ENCODE assay signal across 1 cellular context in genomic region chr7:111329367-111330234, GRCh38.
A peak's percentile ranks its signal among the peaks of the same experiment; 100 is the strongest.
TF ChIP-seq lines count a peak whose summit lies in the region.

No MANE protein-coding gene starts in this region.

TF ChIP-seq in K562, 482 proteins besides CTCF, POLR2A, EP300 and RAD21 (continued from another document and continues in another):
- TF ChIP-seq, protein P1, sequence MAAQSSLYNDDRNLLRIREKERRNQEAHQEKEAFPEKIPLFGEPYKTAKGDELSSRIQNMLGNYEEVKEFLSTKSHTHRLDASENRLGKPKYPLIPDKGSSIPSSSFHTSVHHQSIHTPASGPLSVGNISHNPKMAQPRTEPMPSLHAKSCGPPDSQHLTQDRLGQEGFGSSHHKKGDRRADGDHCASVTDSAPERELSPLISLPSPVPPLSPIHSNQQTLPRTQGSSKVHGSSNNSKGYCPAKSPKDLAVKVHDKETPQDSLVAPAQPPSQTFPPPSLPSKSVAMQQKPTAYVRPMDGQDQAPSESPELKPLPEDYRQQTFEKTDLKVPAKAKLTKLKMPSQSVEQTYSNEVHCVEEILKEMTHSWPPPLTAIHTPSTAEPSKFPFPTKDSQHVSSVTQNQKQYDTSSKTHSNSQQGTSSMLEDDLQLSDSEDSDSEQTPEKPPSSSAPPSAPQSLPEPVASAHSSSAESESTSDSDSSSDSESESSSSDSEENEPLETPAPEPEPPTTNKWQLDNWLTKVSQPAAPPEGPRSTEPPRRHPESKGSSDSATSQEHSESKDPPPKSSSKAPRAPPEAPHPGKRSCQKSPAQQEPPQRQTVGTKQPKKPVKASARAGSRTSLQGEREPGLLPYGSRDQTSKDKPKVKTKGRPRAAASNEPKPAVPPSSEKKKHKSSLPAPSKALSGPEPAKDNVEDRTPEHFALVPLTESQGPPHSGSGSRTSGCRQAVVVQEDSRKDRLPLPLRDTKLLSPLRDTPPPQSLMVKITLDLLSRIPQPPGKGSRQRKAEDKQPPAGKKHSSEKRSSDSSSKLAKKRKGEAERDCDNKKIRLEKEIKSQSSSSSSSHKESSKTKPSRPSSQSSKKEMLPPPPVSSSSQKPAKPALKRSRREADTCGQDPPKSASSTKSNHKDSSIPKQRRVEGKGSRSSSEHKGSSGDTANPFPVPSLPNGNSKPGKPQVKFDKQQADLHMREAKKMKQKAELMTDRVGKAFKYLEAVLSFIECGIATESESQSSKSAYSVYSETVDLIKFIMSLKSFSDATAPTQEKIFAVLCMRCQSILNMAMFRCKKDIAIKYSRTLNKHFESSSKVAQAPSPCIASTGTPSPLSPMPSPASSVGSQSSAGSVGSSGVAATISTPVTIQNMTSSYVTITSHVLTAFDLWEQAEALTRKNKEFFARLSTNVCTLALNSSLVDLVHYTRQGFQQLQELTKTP (IDR thresholded peaks at IDR 0.05; ENCODE audit: low read depth in 1 of 2, partially characterized antibody in 2 of 2) = peak in 1 of 2 experiments; percentile 19
- TF ChIP-seq, protein P2, sequence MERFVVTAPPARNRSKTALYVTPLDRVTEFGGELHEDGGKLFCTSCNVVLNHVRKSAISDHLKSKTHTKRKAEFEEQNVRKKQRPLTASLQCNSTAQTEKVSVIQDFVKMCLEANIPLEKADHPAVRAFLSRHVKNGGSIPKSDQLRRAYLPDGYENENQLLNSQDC (CRISPR knock-in tag; IDR thresholded peaks at IDR 0.05) = no peak
- TF ChIP-seq ZNF75A (CRISPR knock-in tag; IDR thresholded peaks at IDR 0.05) (no peak), ZEB2 (IDR thresholded peaks at IDR 0.05) (0 out of 2 replicates have a peak, but pooled peaks have one; percentile 10), TBL1XR1 (IDR thresholded peaks at IDR 0.05; ENCODE audit: low read length in 2 of 2) (peak in 1 of 2 experiments; percentile 36; a peak in 1 of 4 replicates), MYC (IDR thresholded peaks at IDR 0.05; ENCODE audit: low read depth, low read length) (peak; percentile 78), MYC (CRISPR knock-in tag; IDR thresholded peaks at IDR 0.05; ENCODE audit: borderline replicate concordance, low read depth) (no peak), ARID2 (IDR thresholded peaks at IDR 0.05) (peak; percentile 63; the same call in 1 of the 2 replicates), ZNF407 (IDR thresholded peaks at IDR 0.05; ENCODE audit: low read depth) (no peak; the same call in 1 of the 2 replicates), SUPT5H (IDR thresholded peaks at IDR 0.05) (no peak), NBN (IDR thresholded peaks at IDR 0.05; ENCODE audit: low read depth) (peak; percentile 70; the same call in 1 of the 2 replicates), POLR2B (IDR thresholded peaks at IDR 0.05; ENCODE audit: low read depth, partially characterized antibody) (no peak), HDAC1 (IDR thresholded peaks at IDR 0.05) (peak in 1 of 2 experiments; percentile 42; a peak in 1 of 4 replicates), MTA1 (IDR thresholded peaks at IDR 0.05; ENCODE audit: borderline replicate concordance) (0 out of 2 replicates have a peak, but pooled peaks have one; percentile 21), SMC3 (conservative IDR thresholded peaks at IDR 0.05; ENCODE audit: insufficient read depth, low read depth, low read length) (0 out of 2 replicates have a peak, but pooled peaks have one; percentile 27), CXXC5 (CRISPR knock-in tag; IDR thresholded peaks at IDR 0.05) (peak; percentile 40; the same call in 1 of the 2 replicates), RNF2 (IDR thresholded peaks at IDR 0.05) (no peak)
- TF ChIP-seq, protein P3, sequence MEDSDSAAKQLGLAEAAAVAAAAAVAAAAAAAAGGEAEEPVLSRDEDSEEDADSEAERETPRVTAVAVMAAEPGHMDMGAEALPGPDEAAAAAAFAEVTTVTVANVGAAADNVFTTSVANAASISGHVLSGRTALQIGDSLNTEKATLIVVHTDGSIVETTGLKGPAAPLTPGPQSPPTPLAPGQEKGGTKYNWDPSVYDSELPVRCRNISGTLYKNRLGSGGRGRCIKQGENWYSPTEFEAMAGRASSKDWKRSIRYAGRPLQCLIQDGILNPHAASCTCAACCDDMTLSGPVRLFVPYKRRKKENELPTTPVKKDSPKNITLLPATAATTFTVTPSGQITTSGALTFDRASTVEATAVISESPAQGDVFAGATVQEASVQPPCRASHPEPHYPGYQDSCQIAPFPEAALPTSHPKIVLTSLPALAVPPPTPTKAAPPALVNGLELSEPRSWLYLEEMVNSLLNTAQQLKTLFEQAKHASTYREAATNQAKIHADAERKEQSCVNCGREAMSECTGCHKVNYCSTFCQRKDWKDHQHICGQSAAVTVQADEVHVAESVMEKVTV (CRISPR knock-in tag; IDR thresholded peaks at IDR 0.05) = peak; percentile 82
- TF ChIP-seq, protein P4, sequence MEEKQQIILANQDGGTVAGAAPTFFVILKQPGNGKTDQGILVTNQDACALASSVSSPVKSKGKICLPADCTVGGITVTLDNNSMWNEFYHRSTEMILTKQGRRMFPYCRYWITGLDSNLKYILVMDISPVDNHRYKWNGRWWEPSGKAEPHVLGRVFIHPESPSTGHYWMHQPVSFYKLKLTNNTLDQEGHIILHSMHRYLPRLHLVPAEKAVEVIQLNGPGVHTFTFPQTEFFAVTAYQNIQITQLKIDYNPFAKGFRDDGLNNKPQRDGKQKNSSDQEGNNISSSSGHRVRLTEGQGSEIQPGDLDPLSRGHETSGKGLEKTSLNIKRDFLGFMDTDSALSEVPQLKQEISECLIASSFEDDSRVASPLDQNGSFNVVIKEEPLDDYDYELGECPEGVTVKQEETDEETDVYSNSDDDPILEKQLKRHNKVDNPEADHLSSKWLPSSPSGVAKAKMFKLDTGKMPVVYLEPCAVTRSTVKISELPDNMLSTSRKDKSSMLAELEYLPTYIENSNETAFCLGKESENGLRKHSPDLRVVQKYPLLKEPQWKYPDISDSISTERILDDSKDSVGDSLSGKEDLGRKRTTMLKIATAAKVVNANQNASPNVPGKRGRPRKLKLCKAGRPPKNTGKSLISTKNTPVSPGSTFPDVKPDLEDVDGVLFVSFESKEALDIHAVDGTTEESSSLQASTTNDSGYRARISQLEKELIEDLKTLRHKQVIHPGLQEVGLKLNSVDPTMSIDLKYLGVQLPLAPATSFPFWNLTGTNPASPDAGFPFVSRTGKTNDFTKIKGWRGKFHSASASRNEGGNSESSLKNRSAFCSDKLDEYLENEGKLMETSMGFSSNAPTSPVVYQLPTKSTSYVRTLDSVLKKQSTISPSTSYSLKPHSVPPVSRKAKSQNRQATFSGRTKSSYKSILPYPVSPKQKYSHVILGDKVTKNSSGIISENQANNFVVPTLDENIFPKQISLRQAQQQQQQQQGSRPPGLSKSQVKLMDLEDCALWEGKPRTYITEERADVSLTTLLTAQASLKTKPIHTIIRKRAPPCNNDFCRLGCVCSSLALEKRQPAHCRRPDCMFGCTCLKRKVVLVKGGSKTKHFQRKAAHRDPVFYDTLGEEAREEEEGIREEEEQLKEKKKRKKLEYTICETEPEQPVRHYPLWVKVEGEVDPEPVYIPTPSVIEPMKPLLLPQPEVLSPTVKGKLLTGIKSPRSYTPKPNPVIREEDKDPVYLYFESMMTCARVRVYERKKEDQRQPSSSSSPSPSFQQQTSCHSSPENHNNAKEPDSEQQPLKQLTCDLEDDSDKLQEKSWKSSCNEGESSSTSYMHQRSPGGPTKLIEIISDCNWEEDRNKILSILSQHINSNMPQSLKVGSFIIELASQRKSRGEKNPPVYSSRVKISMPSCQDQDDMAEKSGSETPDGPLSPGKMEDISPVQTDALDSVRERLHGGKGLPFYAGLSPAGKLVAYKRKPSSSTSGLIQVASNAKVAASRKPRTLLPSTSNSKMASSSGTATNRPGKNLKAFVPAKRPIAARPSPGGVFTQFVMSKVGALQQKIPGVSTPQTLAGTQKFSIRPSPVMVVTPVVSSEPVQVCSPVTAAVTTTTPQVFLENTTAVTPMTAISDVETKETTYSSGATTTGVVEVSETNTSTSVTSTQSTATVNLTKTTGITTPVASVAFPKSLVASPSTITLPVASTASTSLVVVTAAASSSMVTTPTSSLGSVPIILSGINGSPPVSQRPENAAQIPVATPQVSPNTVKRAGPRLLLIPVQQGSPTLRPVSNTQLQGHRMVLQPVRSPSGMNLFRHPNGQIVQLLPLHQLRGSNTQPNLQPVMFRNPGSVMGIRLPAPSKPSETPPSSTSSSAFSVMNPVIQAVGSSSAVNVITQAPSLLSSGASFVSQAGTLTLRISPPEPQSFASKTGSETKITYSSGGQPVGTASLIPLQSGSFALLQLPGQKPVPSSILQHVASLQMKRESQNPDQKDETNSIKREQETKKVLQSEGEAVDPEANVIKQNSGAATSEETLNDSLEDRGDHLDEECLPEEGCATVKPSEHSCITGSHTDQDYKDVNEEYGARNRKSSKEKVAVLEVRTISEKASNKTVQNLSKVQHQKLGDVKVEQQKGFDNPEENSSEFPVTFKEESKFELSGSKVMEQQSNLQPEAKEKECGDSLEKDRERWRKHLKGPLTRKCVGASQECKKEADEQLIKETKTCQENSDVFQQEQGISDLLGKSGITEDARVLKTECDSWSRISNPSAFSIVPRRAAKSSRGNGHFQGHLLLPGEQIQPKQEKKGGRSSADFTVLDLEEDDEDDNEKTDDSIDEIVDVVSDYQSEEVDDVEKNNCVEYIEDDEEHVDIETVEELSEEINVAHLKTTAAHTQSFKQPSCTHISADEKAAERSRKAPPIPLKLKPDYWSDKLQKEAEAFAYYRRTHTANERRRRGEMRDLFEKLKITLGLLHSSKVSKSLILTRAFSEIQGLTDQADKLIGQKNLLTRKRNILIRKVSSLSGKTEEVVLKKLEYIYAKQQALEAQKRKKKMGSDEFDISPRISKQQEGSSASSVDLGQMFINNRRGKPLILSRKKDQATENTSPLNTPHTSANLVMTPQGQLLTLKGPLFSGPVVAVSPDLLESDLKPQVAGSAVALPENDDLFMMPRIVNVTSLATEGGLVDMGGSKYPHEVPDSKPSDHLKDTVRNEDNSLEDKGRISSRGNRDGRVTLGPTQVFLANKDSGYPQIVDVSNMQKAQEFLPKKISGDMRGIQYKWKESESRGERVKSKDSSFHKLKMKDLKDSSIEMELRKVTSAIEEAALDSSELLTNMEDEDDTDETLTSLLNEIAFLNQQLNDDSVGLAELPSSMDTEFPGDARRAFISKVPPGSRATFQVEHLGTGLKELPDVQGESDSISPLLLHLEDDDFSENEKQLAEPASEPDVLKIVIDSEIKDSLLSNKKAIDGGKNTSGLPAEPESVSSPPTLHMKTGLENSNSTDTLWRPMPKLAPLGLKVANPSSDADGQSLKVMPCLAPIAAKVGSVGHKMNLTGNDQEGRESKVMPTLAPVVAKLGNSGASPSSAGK (IDR thresholded peaks at IDR 0.05) = peak; percentile 60; the same call in 1 of the 2 replicates
